11 cellular contexts compared by ENCODE assay signal in the genomic region with DNA sequence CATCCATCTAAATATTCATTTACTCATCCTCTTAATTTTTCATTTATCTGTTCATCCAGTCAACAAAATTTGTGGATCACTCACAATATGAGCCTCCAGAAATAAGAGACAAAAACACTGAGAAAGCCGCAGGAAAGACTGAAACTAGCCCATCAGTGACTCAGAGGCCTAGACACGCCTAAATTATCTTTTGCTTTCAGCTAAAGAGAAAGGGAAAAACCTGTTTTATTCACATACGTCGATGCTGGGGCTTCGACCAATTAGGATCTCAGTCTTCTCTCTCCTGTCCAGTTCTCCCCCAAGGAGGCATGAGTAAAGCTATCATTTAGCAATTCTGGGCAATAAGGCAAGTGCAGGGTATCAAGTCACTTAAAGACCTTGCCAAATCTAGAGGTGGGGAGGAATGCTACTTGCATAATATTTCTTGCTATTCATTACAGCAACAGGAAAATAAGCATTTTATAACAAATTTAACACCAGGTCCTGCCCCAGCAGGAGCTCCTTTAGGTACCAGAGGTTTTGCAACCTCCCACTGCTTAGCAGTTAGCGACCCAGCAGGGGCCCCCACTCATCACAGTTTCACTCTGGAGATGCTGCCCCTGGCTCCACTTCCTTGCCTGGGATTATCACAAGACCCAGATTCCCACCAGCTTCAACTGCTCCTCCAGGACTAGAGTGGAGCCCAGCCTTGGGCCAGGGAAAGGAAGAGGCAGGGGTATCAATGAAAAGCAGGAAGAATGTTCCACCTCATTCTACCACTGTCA. TPM values are rescaled to one million over a fixed set of nuclear protein-coding genes. Genes with fewer than 3 reads are reported as not detected.
DNase-seq lines count a peak whose midpoint lies in the region; ATAC-seq, FAIRE-seq and TF ChIP-seq lines count a peak whose summit lies in the region.
"Had no signal": no experiment of that assay in that cellular context is flagged by ENCODE, and none has a peak within 500 bp of the region (broad histone marks: within the 10 kb centered on the region; RNA-seq: fewer than 3 reads in every experiment).

No MANE protein-coding gene starts in this region.

- no peak overlapping the region; the same call in 1 of the 2 replicates for H3K9ac ChIP-seq in GM12878 (ENCODE audit: control insufficient read depth, insufficient read depth, low read length)

- no peaks in the 10 kb centered on the region for H3K27me3 ChIP-seq in GM12878 (replicated peaks in 1 of 2; ENCODE audit: control insufficient read depth in 2 of 2, insufficient read depth in 2 of 2, low read length in 1 of 2)

- no peak for TF ChIP-seq CTCF in GM12878 (IDR thresholded peaks at IDR 0.05 in 2 of 3, conservative IDR thresholded peaks at IDR 0.05 in 1 of 3; ENCODE audit: control insufficient read depth in 2 of 3, extremely low read depth in 1 of 3, insufficient read depth in 1 of 3, low read depth in 3 of 3, low read length in 3 of 3)

- H3K4me2 ChIP-seq in GM12878 (ENCODE audit: control insufficient read depth, insufficient read depth), result peak overlapping the region; percentile 56

- ATAC-seq in HG02885 (IDR thresholded peaks at IDR 0.05; ENCODE audit: poor library complexity, unreplicated experiment) (peak; percentile 50), GM12878 (peak; percentile 95), HG02981 (IDR thresholded peaks at IDR 0.05; ENCODE audit: unreplicated experiment) (no peak), GM19397 (IDR thresholded peaks at IDR 0.05; ENCODE audit: unreplicated experiment) (no peak)

- peak overlapping the region; percentile 77 for H2AFZ ChIP-seq in GM12878 (ENCODE audit: control insufficient read depth, low read depth, low read length)

- CTCF ChIA-PET in activated naive CD4-positive, alpha-beta T cell treated with anti-CD3 and anti-CD28 coated beads for 36 hours (lab: Charles Lee), result interaction anchor here (0.6 to 0.9 kb wide), 2 partner anchors 34 to 526 kb away, joined by 3 to 5 read pairs; no protein-coding TSS in a partner anchor
- CTCF ChIA-PET in activated naive CD4-positive, alpha-beta T cell treated with anti-CD3 and anti-CD28 coated beads, Interleukin-2, amount 10 ng/mL, durations not matched to agents 7 days and 5 days (lab: Charles Lee), result no interaction called here
- CTCF ChIA-PET in GM12878 (lab: Yijun Ruan, JAX), result interaction anchor here (0.7 to 2.7 kb wide), 12 partner anchors 9 to 418 kb away, joined by 3 to 18 read pairs (median 6); a partner anchor contains a TSS

- H3K4me1 Mint-ChIP-seq in activated naive CD4-positive, alpha-beta T cell treated with anti-CD3 and anti-CD28 coated beads for 36 hours (ENCODE audit: low read depth), result no peaks in the 10 kb centered on the region
- H3K4me1 Mint-ChIP-seq in activated naive CD4-positive, alpha-beta T cell treated with anti-CD3 and anti-CD28 coated beads, Interleukin-2, amount 10 ng/mL, durations not matched to agents 7 days and 5 days, result no peaks in the 10 kb centered on the region
- peaks cover 7% of the 10 kb centered on the region for H3K4me1 Mint-ChIP-seq in stimulated activated naive CD8-positive, alpha-beta T cell treated with anti-CD3 and anti-CD28 coated beads, Interleukin-15, Interleukin-2, amounts not matched to agents 100 ng/mL and 50 ng/mL, for 24 hours (ENCODE audit: low read depth)

- no peak for TF ChIP-seq POLR2A in GM12878 (IDR thresholded peaks at IDR 0.05; ENCODE audit: low read depth, low read length)

- peaks cover 8% of the 10 kb centered on the region; the same call in 2 of the 3 replicates for H3K9me3 ChIP-seq in GM12878 (replicated peaks; ENCODE audit: control insufficient read depth, insufficient read depth, low read length)

- H3K27ac ChIP-seq in GM12878 (ENCODE audit: control insufficient read depth, insufficient read depth), result peak overlapping the region; percentile 45

- SMC1A ChIA-PET in GM12878 (lab: Charles Lee; ENCODE audit: uncharacterized antibody, unreplicated experiment), result interaction anchor here (0.7 to 3.4 kb wide), 15 partner anchors 9 to 251 kb away, joined by 3 to 23 read pairs (median 6); no protein-coding TSS in a partner anchor

- DNase-seq in activated naive CD4-positive, alpha-beta T cell treated with anti-CD3 and anti-CD28 coated beads for 36 hours, result peak; percentile 12
- DNase-seq in activated naive CD4-positive, alpha-beta T cell treated with anti-CD3 and anti-CD28 coated beads, Interleukin-2, amount 10 ng/mL, durations not matched to agents 7 days and 5 days, result no peak
- peak; percentile 42 for DNase-seq in GM12878 (ENCODE audit: low read depth, low spot score)
- no peak for DNase-seq in activated gamma-delta T cell treated with Interleukin-2 at 50 U/mL for 16 hours
- DNase-seq: SHP77 had no signal

- 7% methylated on average over 6 of the region's 6 CpGs for WGBS in GM12878 (ENCODE audit: insufficient coverage, insufficient replicate concordance, low lambda C conversion rate, missing lambda C conversion rate)

- no peaks in the 10 kb centered on the region for H3K36me3 Mint-ChIP-seq in activated naive CD4-positive, alpha-beta T cell treated with anti-CD3 and anti-CD28 coated beads for 36 hours (ENCODE audit: low read depth)
- H3K36me3 Mint-ChIP-seq in activated naive CD4-positive, alpha-beta T cell treated with anti-CD3 and anti-CD28 coated beads, Interleukin-2, amount 10 ng/mL, durations not matched to agents 7 days and 5 days, result no peaks in the 10 kb centered on the region
- peaks cover 3% of the 10 kb centered on the region for H3K36me3 Mint-ChIP-seq in stimulated activated naive CD8-positive, alpha-beta T cell treated with anti-CD3 and anti-CD28 coated beads, Interleukin-15, Interleukin-2, amounts not matched to agents 100 ng/mL and 50 ng/mL, for 24 hours (ENCODE audit: low read depth)

- in situ Hi-C loops in GM12878 (cut with MboI), result no loop called here

- H3K27me3 Mint-ChIP-seq in activated naive CD4-positive, alpha-beta T cell treated with anti-CD3 and anti-CD28 coated beads for 36 hours (ENCODE audit: low read depth), result no peaks in the 10 kb centered on the region
- H3K27me3 Mint-ChIP-seq in activated naive CD4-positive, alpha-beta T cell treated with anti-CD3 and anti-CD28 coated beads, Interleukin-2, amount 10 ng/mL, durations not matched to agents 7 days and 5 days, result peaks cover 19% of the 10 kb centered on the region
- peaks cover 4% of the 10 kb centered on the region for H3K27me3 Mint-ChIP-seq in stimulated activated naive CD8-positive, alpha-beta T cell treated with anti-CD3 and anti-CD28 coated beads, Interleukin-15, Interleukin-2, amounts not matched to agents 100 ng/mL and 50 ng/mL, for 24 hours
- H3K27me3 Mint-ChIP-seq: B cell had no signal

- H3K36me3 ChIP-seq in GM12878 (ENCODE audit: control insufficient read depth in 2 of 2, insufficient read depth in 2 of 2, low read length in 1 of 2), result no peaks in the 10 kb centered on the region

- H4K20me1 ChIP-seq in GM12878 (ENCODE audit: control insufficient read depth, insufficient read depth), result no peaks in the 10 kb centered on the region

- H3K4me3 Mint-ChIP-seq in activated naive CD4-positive, alpha-beta T cell treated with anti-CD3 and anti-CD28 coated beads for 36 hours, result no peak overlapping the region
- no peak overlapping the region for H3K4me3 Mint-ChIP-seq in activated naive CD4-positive, alpha-beta T cell treated with anti-CD3 and anti-CD28 coated beads, Interleukin-2, amount 10 ng/mL, durations not matched to agents 7 days and 5 days
- H3K4me3 Mint-ChIP-seq in stimulated activated naive CD8-positive, alpha-beta T cell treated with anti-CD3 and anti-CD28 coated beads, Interleukin-15, Interleukin-2, amounts not matched to agents 100 ng/mL and 50 ng/mL, for 24 hours, result no peak overlapping the region
- H3K4me3 Mint-ChIP-seq: B cell; dendritic cell treated with granulocyte-macrophage colony-stimulating factor and Interleukin-4, amounts not matched to agents 40 ng/mL and 50 ng/mL, for 4 days had no signal

- no TSS peak for BruUV-seq in GM12878 (replicated peaks; lab: Mats Ljungman, UMichigan)

- H3K4me1 ChIP-seq in GM12878 (ENCODE audit: control insufficient read depth, insufficient read depth, low read length), result peaks cover 11% of the 10 kb centered on the region

- intact Hi-C loops in activated naive CD4-positive, alpha-beta T cell treated with anti-CD3 and anti-CD28 coated beads for 36 hours (cut with micrococcal nuclease), result loop anchor here (5.0 kb wide), 1 partner anchor 57 kb away; no protein-coding TSS in a partner anchor
- intact Hi-C loops in GM12878 (cut with micrococcal nuclease; ENCODE audit: unreplicated experiment), result no loop called here

- FAIRE-seq in GM12878 (lab: Jason Lieb, UNC), result no peak

- no peak; a peak in 1 of 4 replicates for TF ChIP-seq EP300 in GM12878 (IDR thresholded peaks at IDR 0.05; ENCODE audit: borderline replicate concordance in 1 of 2, control insufficient read depth in 1 of 2, low read depth in 2 of 2, low read length in 2 of 2)

- H3K4me3 ChIP-seq in GM12878, result no peak overlapping the region

- peaks cover 7% of the 10 kb centered on the region for H3K9me3 Mint-ChIP-seq in activated naive CD4-positive, alpha-beta T cell treated with anti-CD3 and anti-CD28 coated beads for 36 hours
- H3K9me3 Mint-ChIP-seq in activated naive CD4-positive, alpha-beta T cell treated with anti-CD3 and anti-CD28 coated beads, Interleukin-2, amount 10 ng/mL, durations not matched to agents 7 days and 5 days, result peaks cover 8% of the 10 kb centered on the region
- peaks cover 13% of the 10 kb centered on the region for H3K9me3 Mint-ChIP-seq in stimulated activated naive CD8-positive, alpha-beta T cell treated with anti-CD3 and anti-CD28 coated beads, Interleukin-15, Interleukin-2, amounts not matched to agents 100 ng/mL and 50 ng/mL, for 24 hours

- POLR2A ChIA-PET in GM12878 (lab: Charles Lee), result interaction anchor here (0.7 to 2.8 kb wide), 7 partner anchors 11 to 491 kb away, joined by 3 to 14 read pairs (median 3); no protein-coding TSS in a partner anchor

- no peaks in the 10 kb centered on the region for H3K79me2 ChIP-seq in GM12878 (ENCODE audit: control insufficient read depth, insufficient read depth, low read length)

- no peak overlapping the region for H3K27ac Mint-ChIP-seq in activated naive CD4-positive, alpha-beta T cell treated with anti-CD3 and anti-CD28 coated beads for 36 hours
- H3K27ac Mint-ChIP-seq in activated naive CD4-positive, alpha-beta T cell treated with anti-CD3 and anti-CD28 coated beads, Interleukin-2, amount 10 ng/mL, durations not matched to agents 7 days and 5 days, result no peak overlapping the region
- peak overlapping the region; percentile 12 for H3K27ac Mint-ChIP-seq in stimulated activated naive CD8-positive, alpha-beta T cell treated with anti-CD3 and anti-CD28 coated beads, Interleukin-15, Interleukin-2, amounts not matched to agents 100 ng/mL and 50 ng/mL, for 24 hours
- H3K27ac Mint-ChIP-seq: B cell; dendritic cell treated with granulocyte-macrophage colony-stimulating factor and Interleukin-4, amounts not matched to agents 40 ng/mL and 50 ng/mL, for 4 days had no signal

- TF ChIP-seq RAD21 in GM12878 (IDR thresholded peaks at IDR 0.05; ENCODE audit: insufficient read depth, low read depth, low read length), result no peak

- RAD21 ChIA-PET in GM12878 (lab: Charles Lee; ENCODE audit: unreplicated experiment), result interaction anchor here (0.6 to 2.4 kb wide), 18 partner anchors 10 to 418 kb away, joined by 3 to 14 read pairs (median 4); a partner anchor contains a TSS

RNA-seq across cellular contexts. Expression of a gene that starts 30.1 kb away (rescaled TPM):
- total RNA-seq in activated naive CD4-positive, alpha-beta T cell treated with anti-CD3 and anti-CD28 coated beads for 36 hours, result 10 to 100 TPM; 17.3 to 20.4 TPM
- total RNA-seq in GM12878 (2013; cell fraction: nucleolus; rRNA removed), result 30.9 and 31.7 TPM in 2 replicates
- total RNA-seq in GM12878 (2014; rRNA removed) (18.8 and 23.4 TPM in 2 replicates), GM12878 (2014; rRNA removed; fragmentation: Illumina TruSeq; extraction: Trizol) (22.7 and 23.7 TPM in 2 replicates), GM12878 (2021) (41.4 and 42.3 TPM in 2 replicates)
- polyA plus RNA-seq in GM12878 (2011; ENCODE audit: low read depth), result 4.3 TPM
- polyA plus RNA-seq in GM12878 (2011; rRNA removed) (5.1 and 8.5 TPM in 2 replicates), GM12878 (2014; fragmentation: Illumina TruSeq; extraction: Trizol) (17.5 and 36.2 TPM in 2 replicates), GM12878 (2014; fragmentation: Nextera tagmentation; extraction: Ambion mirVana) (10 to 100 TPM in 1 of 2 experiments, 1 to 10 TPM in 1; 9.3 to 17.6 TPM), GM12878 (2014; rRNA removed) (14.5 and 16.2 TPM in 2 replicates), GM12878 (2016; fragmentation: Nextera tagmentation; extraction: Ambion mirVana) (10 to 100 TPM; 26.5 to 32.3 TPM)
- 2.9 and 3.0 TPM in 2 replicates for polyA plus RNA-seq in GM12878 (2011; cell fraction: cytosol; rRNA removed)
- polyA plus RNA-seq in GM12878 (2011; cell fraction: nucleus; rRNA removed), result 2.9 and 3.5 TPM in 2 replicates
- polyA plus RNA-seq in GM12878 (2012), result 8.9 and 12.0 TPM in 2 replicates
- 8.7 and 11.3 TPM in 2 replicates for polyA minus RNA-seq in GM12878 (2011; rRNA and poly(A)+ RNA removed)
- 2.1 and 2.4 TPM in 2 replicates for polyA minus RNA-seq in GM12878 (2011; cell fraction: cytosol; rRNA and poly(A)+ RNA removed)
- polyA minus RNA-seq in GM12878 (2011; cell fraction: nucleus; rRNA and poly(A)+ RNA removed), result 4.4 and 6.9 TPM in 2 replicates

Comparison
In these comparisons a context has a peak if more than half of its experiments do, and no peak if none do; other contexts are left out.
1. DNase-seq: peak in activated naive CD4-positive, alpha-beta T cell treated with anti-CD3 and anti-CD28 coated beads for 36 hours (single experiment) and GM12878 (single experiment); none in activated naive CD4-positive, alpha-beta T cell treated with anti-CD3 and anti-CD28 coated beads, Interleukin-2, amount 10 ng/mL, durations not matched to agents 7 days and 5 days (single experiment) and activated gamma-delta T cell treated with Interleukin-2 at 50 U/mL for 16 hours (single experiment).
2. ATAC-seq: peak in HG02885 (single experiment) and GM12878 (single experiment); none in HG02981 (single experiment) and GM19397 (single experiment).